ENCODE assay signal across 1 cellular context in the genomic region with DNA sequence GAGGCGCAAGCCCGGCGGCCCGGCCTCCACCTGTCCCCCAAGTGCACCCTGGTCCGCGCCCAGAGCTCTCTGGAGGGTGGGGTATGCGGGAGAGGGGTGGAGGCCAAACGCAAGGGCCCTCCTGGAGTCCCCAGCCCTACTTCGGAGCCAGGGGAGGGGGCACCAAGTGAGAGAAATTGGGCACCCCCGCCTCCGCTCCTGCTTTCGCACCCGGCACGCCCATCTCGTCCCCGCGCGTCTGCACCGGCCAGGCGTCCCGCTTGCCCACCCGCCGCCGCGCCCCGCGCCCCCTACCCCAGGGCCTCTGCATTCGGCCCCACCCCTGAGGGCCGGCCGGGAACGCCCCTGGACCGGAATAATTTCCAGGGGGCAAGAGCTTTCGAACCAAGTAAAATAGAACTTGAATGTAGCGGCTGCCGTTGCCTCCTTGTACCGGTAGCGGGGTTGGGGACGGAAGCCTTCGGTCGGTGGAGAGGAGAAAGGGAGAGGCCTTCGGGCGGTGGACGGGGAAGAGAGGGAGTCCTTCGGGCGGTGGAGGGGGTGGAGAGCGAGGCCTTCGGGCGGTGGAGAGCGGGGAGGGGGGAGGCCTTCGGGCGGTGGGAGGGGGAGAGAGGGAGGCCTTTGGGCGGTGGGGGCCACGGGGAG.
TF ChIP-seq lines count a peak whose summit lies in the region.

No MANE protein-coding gene starts in this region.

TF ChIP-seq in H1, 55 proteins besides CTCF, POLR2A, EP300 and RAD21:
- TF ChIP-seq PHF8 (conservative IDR thresholded peaks at IDR 0.05; ENCODE audit: low read depth, low read length) = peak; percentile 17
- TF ChIP-seq SIRT6 (IDR thresholded peaks at IDR 0.05; ENCODE audit: low read length) = no peak
